In genomic region chr20:47204008-47204745, GRCh38 we compare ENCODE assay signal across 14 cellular contexts.
DNase-seq lines count a peak whose midpoint lies in the region; ATAC-seq and TF ChIP-seq lines count a peak whose summit lies in the region.
"Had no signal": no experiment of that assay in that cellular context is flagged by ENCODE, and none has a peak within 500 bp of the region (broad histone marks: within the 10 kb centered on the region; RNA-seq: fewer than 3 reads in every experiment).

No MANE protein-coding gene starts in this region.

- no peaks in the 10 kb centered on the region for H3K36me3 ChIP-seq in mesendoderm (ENCODE audit: control insufficient read depth, insufficient read depth, low read length)

- DNase-seq in Daoy (ENCODE audit: low read depth) (peak; percentile 14), LNCaP clone FGC (ENCODE audit: low read depth) (peak; percentile 52), epithelial cell of esophagus (ENCODE audit: low read depth) (peak; percentile 97), mesendoderm (peak; percentile 35), C1 segment of cervical spinal cord (lab: John Stamatoyannopoulos, UW) (no peak)
- no peak for DNase-seq in stimulated activated naive CD4-positive, alpha-beta T cell treated with Interleukin-2 at 50 U/mL for 16 hours (lab: John Stamatoyannopoulos, UW)
- DNase-seq: activated naive CD4-positive, alpha-beta T cell treated with anti-CD3 and anti-CD28 coated beads, Interleukin-2, amount 10 ng/mL, durations not matched to agents 7 days and 5 days; NCI-H2081 had no signal

- H3K23ac ChIP-seq in mesendoderm (ENCODE audit: low read length): no peak overlapping the region

- H2BK15ac ChIP-seq in mesendoderm (replicated peaks; ENCODE audit: low read depth): no peak overlapping the region

- H3K4ac ChIP-seq in mesendoderm (ENCODE audit: low read depth, low read length): no peak overlapping the region

- H2BK5ac ChIP-seq in mesendoderm (ENCODE audit: low read length): no peak overlapping the region

- H3K56ac ChIP-seq in mesendoderm (ENCODE audit: low read length): peak overlapping the region; percentile 10

- no peak overlapping the region for H4K8ac ChIP-seq in mesendoderm (ENCODE audit: low read depth, low read length)

- no peak overlapping the region for H3K9ac ChIP-seq in mesendoderm (ENCODE audit: low read length)
- H3K9ac ChIP-seq: BLaER1, KMS-11 had no signal

- no peak for TF ChIP-seq CTCF in LNCaP clone FGC (IDR thresholded peaks at IDR 0.05; ENCODE audit: control insufficient read depth, extremely low read depth, insufficient read depth)
- no peak for TF ChIP-seq CTCF in epithelial cell of esophagus (IDR thresholded peaks at IDR 0.05; ENCODE audit: insufficient read depth, low read depth, low read length, missing control alignments)

- H3K27ac ChIP-seq in mesendoderm (ENCODE audit: low read depth, low read length): no peak overlapping the region
- H3K27ac ChIP-seq: KMS-11, psoas muscle had no signal

- no peak overlapping the region for H2BK120ac ChIP-seq in mesendoderm (ENCODE audit: low read depth, low read length)

- no peaks in the 10 kb centered on the region for H3K79me1 ChIP-seq in mesendoderm (ENCODE audit: low read length)

- H3K4me2 ChIP-seq in mesendoderm (ENCODE audit: low read length): no peak overlapping the region
- H3K4me2 ChIP-seq: KMS-11 had no signal

- H4K5ac ChIP-seq in mesendoderm (ENCODE audit: low read length): no peak overlapping the region

- ATAC-seq in GM18861 (IDR thresholded peaks at IDR 0.05; ENCODE audit: unreplicated experiment): no peak
- ATAC-seq in GM21423 (IDR thresholded peaks at IDR 0.05; ENCODE audit: unreplicated experiment): no peak
- ATAC-seq: psoas muscle; stimulated activated memory B cell treated with anti-CD40 and anti-IgM and Interleukin-4, amounts not matched to agents 10 μg/mL and 1 μg/mL and 100 μg/mL, for 72 hours had no signal

- peaks cover 3% of the 10 kb centered on the region for H3K4me1 ChIP-seq in mesendoderm (ENCODE audit: control insufficient read depth, low read depth, low read length)
- H3K4me1 ChIP-seq: psoas muscle had no signal

- H3K18ac ChIP-seq in mesendoderm (ENCODE audit: low read length): no peak overlapping the region

- H3K4me3 ChIP-seq in LNCaP clone FGC (ENCODE audit: low read depth, low read length) (no peak overlapping the region), epithelial cell of esophagus (ENCODE audit: low read length) (no peak overlapping the region), mesendoderm (ENCODE audit: low read length) (no peak overlapping the region)
- H3K4me3 ChIP-seq: BLaER1, psoas muscle had no signal

- WGBS in mesendoderm (ENCODE audit: extremely low coverage, insufficient coverage, low lambda C conversion rate): no CpG with 5 or more reads among the region's 10 CpGs

- H2AK5ac ChIP-seq in mesendoderm (ENCODE audit: low read length): no peak overlapping the region

- no peaks in the 10 kb centered on the region for H3K27me3 ChIP-seq in mesendoderm (ENCODE audit: insufficient read depth, low read length, poor library complexity)
- H3K27me3 ChIP-seq: BLaER1 had no signal

- no peaks in the 10 kb centered on the region for H3K79me2 ChIP-seq in mesendoderm (ENCODE audit: control insufficient read depth, insufficient read depth, low read length)

Comparison
In these comparisons a context has a peak if more than half of its experiments do, and no peak if none do; other contexts are left out.
1. DNase-seq: peak in Daoy (single experiment), LNCaP clone FGC (single experiment), epithelial cell of esophagus (single experiment) and mesendoderm (single experiment); none in C1 segment of cervical spinal cord (0 of 14) and stimulated activated naive CD4-positive, alpha-beta T cell treated with Interleukin-2 at 50 U/mL for 16 hours (single experiment).